Comparison of ENCODE assay signal across 8 cellular contexts in the genomic region with DNA sequence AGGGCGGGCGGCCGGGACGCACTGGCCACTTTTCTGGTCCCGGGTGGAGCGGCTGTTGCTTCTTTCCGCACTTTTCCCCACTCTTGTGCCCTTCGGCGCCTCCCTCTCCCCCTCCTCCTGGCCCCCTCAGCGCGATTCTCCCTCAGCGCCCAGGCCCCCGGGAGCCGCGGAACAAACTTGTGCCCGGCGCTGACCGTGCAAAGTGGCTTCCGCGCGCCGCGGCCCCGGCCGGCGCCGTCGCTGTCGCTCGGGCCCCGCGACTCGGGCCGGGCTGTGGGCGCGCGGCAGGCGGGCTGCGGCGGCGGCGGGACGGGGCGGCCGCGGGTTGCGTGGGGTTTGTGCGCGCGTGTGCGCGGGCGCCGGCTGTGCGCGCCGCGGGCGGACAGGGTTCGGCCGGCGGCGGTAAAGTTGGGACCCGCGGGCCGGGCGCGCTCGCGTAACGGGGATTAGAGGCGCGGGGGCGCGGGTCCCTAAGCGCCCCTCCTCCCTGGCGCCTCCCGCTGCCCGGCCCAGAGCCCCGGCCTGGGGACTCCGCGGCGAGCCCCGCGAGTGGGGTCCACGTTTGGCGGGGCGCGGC. TPM values are rescaled to one million over a fixed set of nuclear protein-coding genes. Genes with fewer than 3 reads are reported as not detected.
A peak's percentile ranks its signal among the peaks of the same experiment; 100 is the strongest.
DNase-seq lines count a peak whose midpoint lies in the region; ATAC-seq, FAIRE-seq and TF ChIP-seq lines count a peak whose summit lies in the region.

No MANE protein-coding gene starts in this region.

- H3K27me3 ChIP-seq in skeletal muscle tissue (ENCODE audit: control insufficient read depth in 3 of 3, insufficient read depth in 3 of 3, low read length in 3 of 3), result no peaks in the 10 kb centered on the region

- H3K9ac ChIP-seq in skeletal muscle tissue (ENCODE audit: low read depth in 1 of 3, low read length in 3 of 3), result peak overlapping the region; percentile 75 to 89 (median 85)

- no peak for TF ChIP-seq CTCF in D721Med (IDR thresholded peaks at IDR 0.05; ENCODE audit: insufficient read depth, missing control alignments)

- FAIRE-seq in D721Med (lab: Jason Lieb, UNC), result no peak

- peak overlapping the region; percentile 93 for H3K27ac ChIP-seq in skeletal muscle tissue (ENCODE audit: low read depth, low read length)

- H3K4me1 ChIP-seq in skeletal muscle tissue (ENCODE audit: control insufficient read depth in 3 of 3, insufficient read depth in 3 of 3, low read length in 3 of 3), result peaks cover 11 to 29% (median 21%) of the 10 kb centered on the region in 3 donors

- ATAC-seq in Right ventricle myocardium inferior (no peak), HG03280 (IDR thresholded peaks at IDR 0.05; ENCODE audit: unreplicated experiment) (peak; percentile 11), left ventricle myocardium superior (peak; percentile 23)

- DNase-seq in Right ventricle myocardium inferior (ENCODE audit: missing footprints) (peak; percentile 67), cardiac septum (ENCODE audit: low spot score) (no peak), left ventricle myocardium superior (peak; percentile 63), D721Med (ENCODE audit: insufficient read length, low spot score) (no peak), NCI-H1694 (lab: John Stamatoyannopoulos, UW) (no peak)
- peak; percentile 12 for DNase-seq in activated T-helper 9 cell treated with anti-CD3 and anti-CD28 coated beads, Interleukin-2, amount 50 U/mL, for 16 hours (ENCODE audit: low read depth)

- H3K4me3 ChIP-seq in skeletal muscle tissue (ENCODE audit: low read length in 3 of 3), result peak overlapping the region; percentile 71 to 92 (median 89)

- no peaks in the 10 kb centered on the region for H3K9me3 ChIP-seq in skeletal muscle tissue (ENCODE audit: control insufficient read depth in 3 of 3, low read length in 3 of 3)

- intact Hi-C loops in Right ventricle myocardium inferior (cut with DNase I) (loop anchor here (2.0 to 10.0 kb wide), 8 partner anchors 168 to 535 kb away; no protein-coding TSS in a partner anchor), cardiac septum (cut with DNase I) (loop anchor here (2.0 to 10.0 kb wide), 11 partner anchors 73 to 535 kb away; partner anchors contain the start of gene ZNF438), left ventricle myocardium superior (cut with micrococcal nuclease) (loop anchor here (10.0 kb wide), 2 partner anchors 165 to 285 kb away; partner anchors contain the start of gene ZNF438)

- no peaks in the 10 kb centered on the region for H3K36me3 ChIP-seq in skeletal muscle tissue (ENCODE audit: control insufficient read depth in 3 of 3, insufficient read depth in 3 of 3, low read length in 3 of 3)

RNA-seq across cellular contexts. Expression of gene ZEB1, which starts 0.7 kb away (rescaled TPM):
- total RNA-seq in Right ventricle myocardium inferior (75.5 TPM), cardiac septum (149 TPM), left ventricle myocardium superior (86.7 TPM), skeletal muscle tissue (67.3 TPM)

Comparison
In these comparisons a context has a peak if more than half of its experiments do, and no peak if none do; other contexts are left out.
1. DNase-seq: peak in Right ventricle myocardium inferior (single experiment), activated T-helper 9 cell treated with anti-CD3 and anti-CD28 coated beads, Interleukin-2, amount 50 U/mL, for 16 hours (single experiment) and left ventricle myocardium superior (single experiment); none in cardiac septum (single experiment), D721Med (single experiment) and NCI-H1694 (single experiment).